ENCODE assay signal across 1 cellular context in the genomic region with DNA sequence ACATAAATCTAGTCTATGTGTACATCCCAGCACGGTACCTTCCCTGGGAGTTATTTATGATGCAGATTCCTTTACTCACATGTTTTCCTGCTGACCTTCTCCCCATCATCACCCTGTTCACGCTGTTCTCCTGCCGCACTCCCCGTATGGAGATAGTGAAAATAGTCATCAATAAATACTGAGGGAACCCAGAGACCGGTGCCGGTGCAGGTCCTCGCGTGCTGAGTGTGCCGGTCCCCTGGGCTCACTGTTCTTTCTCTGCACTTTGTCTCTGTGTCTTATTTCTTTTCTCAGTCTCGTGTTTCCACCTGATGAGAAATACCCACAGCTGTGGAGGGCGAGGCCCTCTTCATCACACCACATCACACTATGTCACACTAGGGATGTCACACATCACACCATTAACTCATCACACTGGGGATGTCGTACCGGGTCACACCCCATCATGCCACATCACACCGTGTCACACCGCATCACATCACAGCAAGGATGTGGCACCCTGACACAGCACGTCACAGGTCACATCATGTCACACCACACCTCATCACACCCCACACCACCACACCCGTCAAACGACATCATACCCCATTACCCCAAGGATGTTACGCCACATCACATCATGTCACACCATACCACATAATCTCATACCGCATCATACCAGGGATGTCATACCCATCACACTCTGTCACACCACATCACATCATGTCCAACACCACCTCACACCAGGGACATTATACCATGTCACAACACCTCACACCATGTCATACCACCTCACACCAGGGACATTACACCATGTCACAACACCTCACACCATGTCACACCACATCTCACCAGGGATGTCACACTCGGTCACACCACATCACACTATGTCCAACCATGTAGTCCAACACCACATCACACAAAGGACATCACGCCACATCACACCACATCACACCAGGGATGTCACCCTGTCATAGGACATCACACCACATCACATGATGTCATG.
TF ChIP-seq lines count a peak whose summit lies in the region.

No MANE protein-coding gene starts in this region.

TF ChIP-seq in K562, 482 proteins besides CTCF, POLR2A, EP300 and RAD21:
- TF ChIP-seq CREB1 (IDR thresholded peaks at IDR 0.05) (peak; percentile 32; the same call in 1 of the 2 replicates), CREB1 (CRISPR knock-in tag; IDR thresholded peaks at IDR 0.05) (no peak), RBM39 (optimal IDR thresholded peaks at IDR 0.05; ENCODE audit: low read depth, low read length) (no peak)
TF ChIP-seq in K562: peak in this region for 1.
